In genomic region chr7:101542527-101543241, GRCh38 we compare ENCODE assay signal across 8 cellular contexts.
DNase-seq lines count a peak whose midpoint lies in the region; ATAC-seq and TF ChIP-seq lines count a peak whose summit lies in the region.

No MANE protein-coding gene starts in this region.

- peak; percentile 68 for TF ChIP-seq CTCF in mucosa of descending colon (IDR thresholded peaks at IDR 0.05)

- peak; percentile 78 for ATAC-seq in mucosa of descending colon
- no peak for ATAC-seq in HG03342 (IDR thresholded peaks at IDR 0.05; ENCODE audit: unreplicated experiment)

- H3K36me3 ChIP-seq in mucosa of descending colon (ENCODE audit: low read depth): no peaks in the 10 kb centered on the region

- H3K9me3 Mint-ChIP-seq in activated CD4-positive, alpha-beta memory T cell treated with anti-CD3 and anti-CD28 coated beads for 36 hours: no peaks in the 10 kb centered on the region

- H3K4me1 Mint-ChIP-seq in activated CD4-positive, alpha-beta memory T cell treated with anti-CD3 and anti-CD28 coated beads for 36 hours (ENCODE audit: low read depth): peaks cover 3% of the 10 kb centered on the region

- no peak overlapping the region for H3K4me3 ChIP-seq in mucosa of descending colon

- no peaks in the 10 kb centered on the region for H3K9me3 ChIP-seq in mucosa of descending colon

- CTCF ChIA-PET in activated CD4-positive, alpha-beta memory T cell treated with anti-CD3 and anti-CD28 coated beads for 36 hours (lab: Charles Lee): interaction anchor here (0.6 to 3.2 kb wide), 13 partner anchors 9 to 778 kb away, joined by 3 to 29 read pairs (median 4); no protein-coding TSS in a partner anchor

- H3K4me3 Mint-ChIP-seq in activated CD4-positive, alpha-beta memory T cell treated with anti-CD3 and anti-CD28 coated beads for 36 hours: no peak overlapping the region

- H3K36me3 Mint-ChIP-seq in activated CD4-positive, alpha-beta memory T cell treated with anti-CD3 and anti-CD28 coated beads for 36 hours: no peaks in the 10 kb centered on the region

- peak; percentile 56 for DNase-seq in NK-92 treated with Interleukin-12 subunit alpha and Interleukin-12 subunit beta, amount 100 ng/mL, for 24 hours (lab: John Stamatoyannopoulos, UW)
- DNase-seq in NK-92 (lab: John Stamatoyannopoulos, UW; ENCODE audit: unreplicated experiment) (no peak), NCI-H226 (peak; percentile 26), ecto neural progenitor cell (ENCODE audit: low spot score) (peak; percentile 87), mucosa of descending colon (peak in 2 of 3 donors; percentile 76 to 93)
- peak; percentile 79 for DNase-seq in activated CD4-positive, alpha-beta memory T cell treated with anti-CD3 and anti-CD28 coated beads for 36 hours
- DNase-seq in stimulated activated CD8-positive, alpha-beta memory T cell treated with anti-CD3 and anti-CD28 coated beads, Interleukin-4, amount 100 ng/mL, for 48 hours: peak; percentile 91

- intact Hi-C loops in activated CD4-positive, alpha-beta memory T cell treated with anti-CD3 and anti-CD28 coated beads for 36 hours (cut with micrococcal nuclease): loop anchor here (1.0 kb wide), 2 partner anchors 694 to 730 kb away; no protein-coding TSS in a partner anchor
- intact Hi-C loops in mucosa of descending colon (cut with DNase I, micrococcal nuclease): loop anchor here in 1 of 2 donors (5.0 kb wide), 1 partner anchor 730 kb away; no protein-coding TSS in a partner anchor

- no peaks in the 10 kb centered on the region for H3K27me3 Mint-ChIP-seq in activated CD4-positive, alpha-beta memory T cell treated with anti-CD3 and anti-CD28 coated beads for 36 hours

- POLR2A ChIA-PET in activated CD4-positive, alpha-beta memory T cell treated with anti-CD3 and anti-CD28 coated beads for 36 hours (lab: Charles Lee): no interaction called here

- H3K27ac Mint-ChIP-seq in activated CD4-positive, alpha-beta memory T cell treated with anti-CD3 and anti-CD28 coated beads for 36 hours: no peak overlapping the region

- no peaks in the 10 kb centered on the region for H3K4me1 ChIP-seq in mucosa of descending colon (ENCODE audit: low read depth)
